ENCODE assay signal across 8 cellular contexts in genomic region chr12:110613771-110614684, GRCh38. TPM values are rescaled to one million over a fixed set of nuclear protein-coding genes. Genes with fewer than 3 reads are reported as not detected.
DNase-seq lines count a peak whose midpoint lies in the region; ATAC-seq and TF ChIP-seq lines count a peak whose summit lies in the region.

TSS of gene TCTN1 (plus strand) at chr12:110614129. CDS start at chr12:110614183, 54 bp downstream.

- H3K9me3 Mint-ChIP-seq in activated naive CD4-positive, alpha-beta T cell treated with anti-CD3 and anti-CD28 coated beads, Interleukin-2, amount 50 U/mL, for 72 hours: no peaks in the 10 kb centered on the region

- H3K27ac Mint-ChIP-seq in activated naive CD4-positive, alpha-beta T cell treated with anti-CD3 and anti-CD28 coated beads, Interleukin-2, amount 50 U/mL, for 72 hours: peak within 1 kb of the TSS; percentile 81 to 88

- H3K36me3 Mint-ChIP-seq in activated naive CD4-positive, alpha-beta T cell treated with anti-CD3 and anti-CD28 coated beads, Interleukin-2, amount 50 U/mL, for 72 hours: no peaks in the 10 kb centered on the region

- DNase-seq in NCI-H1092 (lab: John Stamatoyannopoulos, UW) (peak; percentile 76), globus pallidus (ENCODE audit: low spot score) (peak; percentile 94), nucleus accumbens (lab: John Stamatoyannopoulos, UW) (peak; percentile 49 to 98 (median 95)), superior temporal gyrus (ENCODE audit: extremely low spot score) (peak; percentile 97)
- peak; percentile 96 to 98 for DNase-seq in activated naive CD4-positive, alpha-beta T cell treated with anti-CD3 and anti-CD28 coated beads, Interleukin-2, amount 50 U/mL, for 72 hours (ENCODE audit: low spot score in 2 of 2)

- peak; percentile 92 for ATAC-seq in HG02588 (IDR thresholded peaks at IDR 0.05; ENCODE audit: unreplicated experiment)
- ATAC-seq in SK-N-SH treated with all-trans-retinoic acid at 6 μM for 48 hours: peak; percentile 100
- peak; percentile 99 to 100 for ATAC-seq in activated naive CD4-positive, alpha-beta T cell treated with anti-CD3 and anti-CD28 coated beads, Interleukin-2, amount 50 U/mL, for 72 hours

- peak within 1 kb of the TSS; percentile 86 for H3K4me3 ChIP-seq in GM08714 (ENCODE audit: low read length)

TF ChIP-seq in SK-N-SH treated with all-trans-retinoic acid at 6 μM for 48 hours, 23 proteins besides CTCF, POLR2A, EP300 and RAD21:
- TF ChIP-seq ZNF565 (CRISPR knock-in tag; conservative IDR thresholded peaks at IDR 0.05; ENCODE audit: low read depth) (no peak), ZNF70 (CRISPR knock-in tag; IDR thresholded peaks at IDR 0.05) (no peak), GLIS3 (CRISPR knock-in tag; IDR thresholded peaks at IDR 0.05) (no peak), TCF4 (CRISPR knock-in tag; IDR thresholded peaks at IDR 0.05; ENCODE audit: borderline replicate concordance) (no peak), ESRRG (CRISPR knock-in tag; IDR thresholded peaks at IDR 0.05) (no peak), ISL1 (CRISPR knock-in tag; IDR thresholded peaks at IDR 0.05) (no peak), CSRNP3 (CRISPR knock-in tag; IDR thresholded peaks at IDR 0.05) (no peak), CREB5 (CRISPR knock-in tag; IDR thresholded peaks at IDR 0.05; ENCODE audit: low read depth) (no peak), RARB (CRISPR knock-in tag; IDR thresholded peaks at IDR 0.05) (no peak), ARNTL (CRISPR knock-in tag; IDR thresholded peaks at IDR 0.05; ENCODE audit: borderline replicate concordance, low read depth) (no peak), ZFP3 (CRISPR knock-in tag; IDR thresholded peaks at IDR 0.05) (no peak), BACH2 (CRISPR knock-in tag; IDR thresholded peaks at IDR 0.05; ENCODE audit: borderline replicate concordance) (no peak), CSDC2 (CRISPR knock-in tag; IDR thresholded peaks at IDR 0.05) (no peak), ZC3H10 (CRISPR knock-in tag; IDR thresholded peaks at IDR 0.05) (no peak)

RNA-seq across cellular contexts. Expression of gene TCTN1, which starts in this region (rescaled TPM):
- 10 to 100 TPM in 1 of 2 donors, 1 to 10 TPM in 1; 3.3 to 10.4 TPM for total RNA-seq in activated naive CD4-positive, alpha-beta T cell treated with anti-CD3 and anti-CD28 coated beads, Interleukin-2, amount 50 U/mL, for 72 hours

Comparison
In these comparisons a context has a peak if more than half of its experiments do, and no peak if none do; other contexts are left out.
1. Peak in every context shown above with its lines: DNase-seq, ATAC-seq and H3K4me3 ChIP-seq.